In genomic region chr18:44839239-44839666, GRCh38 we compare ENCODE assay signal across 8 cellular contexts.
DNase-seq lines count a peak whose midpoint lies in the region; ATAC-seq and TF ChIP-seq lines count a peak whose summit lies in the region.

No MANE protein-coding gene starts in this region.

- POLR2A ChIA-PET in A673 (lab: Charles Lee; ENCODE audit: low non-redundant PET) (no interaction called here), PC-9 (lab: Charles Lee; ENCODE audit: unreplicated experiment) (no interaction called here)

- 0 out of 2 replicates have a peak overlapping the region, but pooled peaks have one; percentile 31 for H2AFZ ChIP-seq in PC-9

- H3K9me3 ChIP-seq in A673 (ENCODE audit: low read depth, low read length, poor library complexity, severe bottlenecking) (no peaks in the 10 kb centered on the region), PC-9 (ENCODE audit: insufficient read depth, low read depth) (no peaks in the 10 kb centered on the region), gastroesophageal sphincter (no peaks in the 10 kb centered on the region)

- H3K27me3 ChIP-seq in A673 (replicated peaks; ENCODE audit: insufficient read depth, low read depth, low read length, poor library complexity) (no peaks in the 10 kb centered on the region), PC-9 (ENCODE audit: insufficient read depth, low read depth) (no peaks in the 10 kb centered on the region), gastroesophageal sphincter (no peaks in the 10 kb centered on the region)

- 0 to 8% methylated on average over 3 to 5 of the region's 6 CpGs for whole genome bisulfite sequencing in gastroesophageal sphincter (ENCODE audit: low coverage in 1 of 2), 2 donors

- CTCF ChIA-PET in A673 (lab: Charles Lee): no interaction called here
- CTCF ChIA-PET in PC-9 (lab: Charles Lee): interaction anchor here (0.7 kb wide), 1 partner anchor 745 kb away, joined by 3 read pairs; no protein-coding TSS in a partner anchor

- intact Hi-C loops in A673 (cut with micrococcal nuclease; ENCODE audit: unreplicated experiment): loop anchor here (2.0 kb wide), 1 partner anchor 54 kb away; no protein-coding TSS in a partner anchor
- intact Hi-C loops in PC-9 (cut with micrococcal nuclease; ENCODE audit: unreplicated experiment): no loop called here

- H3K79me2 ChIP-seq in PC-9 (ENCODE audit: low read depth): no peaks in the 10 kb centered on the region

- H3K9me3 Mint-ChIP-seq in activated T-cell treated with anti-CD3 and anti-CD28 coated beads, Interleukin-2, amount 50 U/mL, for 4 hours: no peaks in the 10 kb centered on the region

- H3K4me1 ChIP-seq in A673 (ENCODE audit: insufficient read depth, low read length, poor library complexity, severe bottlenecking) (peaks cover 22% of the 10 kb centered on the region), PC-9 (replicated peaks; ENCODE audit: insufficient read depth) (peaks cover 35% of the 10 kb centered on the region), gastroesophageal sphincter (peaks cover 10 to 83% (median 18%) of the 10 kb centered on the region in 3 donors)

- TF ChIP-seq CTCF in A673 (conservative IDR thresholded peaks at IDR 0.05; ENCODE audit: low read depth, low read length) (no peak), PC-9 (conservative IDR thresholded peaks at IDR 0.05) (no peak), gastroesophageal sphincter (IDR thresholded peaks at IDR 0.05) (no peak)

- H3K4me1 Mint-ChIP-seq in activated T-cell treated with anti-CD3 and anti-CD28 coated beads, Interleukin-2, amount 50 U/mL, for 4 hours (ENCODE audit: low read depth): peaks cover 16% of the 10 kb centered on the region

- H3K4me2 ChIP-seq in PC-9: peak overlapping the region; percentile 71

- H3F3A ChIP-seq in PC-9 (ENCODE audit: insufficient read depth, low read depth): peaks cover 5% of the 10 kb centered on the region; the same call in 1 of the 2 replicates

- H3K36me3 ChIP-seq in A673 (ENCODE audit: insufficient read depth, low read length, poor library complexity, severe bottlenecking) (no peaks in the 10 kb centered on the region), PC-9 (ENCODE audit: low read depth) (no peaks in the 10 kb centered on the region), gastroesophageal sphincter (no peaks in the 10 kb centered on the region)

- TF ChIP-seq EP300 in gastroesophageal sphincter (IDR thresholded peaks at IDR 0.05): no peak

- H3K4me3 Mint-ChIP-seq in activated T-cell treated with anti-CD3 and anti-CD28 coated beads, Interleukin-2, amount 50 U/mL, for 4 hours: peak overlapping the region; percentile 37

- ATAC-seq in GM18508 (IDR thresholded peaks at IDR 0.05; ENCODE audit: insufficient read depth, unreplicated experiment): peak; percentile 92
- ATAC-seq in HG02973 (IDR thresholded peaks at IDR 0.05; ENCODE audit: unreplicated experiment): peak; percentile 95
- peak; percentile 92 to 97 for ATAC-seq in activated T-cell treated with anti-CD3 and anti-CD28 coated beads, Interleukin-2, amount 50 U/mL, for 4 hours
- peak; percentile 67 for ATAC-seq in gastroesophageal sphincter

- H3K4me3 ChIP-seq in A673 (ENCODE audit: low read depth, low read length, poor library complexity, severe bottlenecking): no peak overlapping the region
- H3K4me3 ChIP-seq in PC-9: no peak overlapping the region
- no peak overlapping the region for H3K4me3 ChIP-seq in gastroesophageal sphincter

- H3K27ac ChIP-seq in A673 (ENCODE audit: low read depth, low read length, poor library complexity, severe bottlenecking): peak overlapping the region; percentile 55
- H3K27ac ChIP-seq in PC-9: peak overlapping the region; percentile 50; the same call in 1 of the 2 replicates
- H3K27ac ChIP-seq in gastroesophageal sphincter: peak overlapping the region in 2 of 4 donors; percentile 55 to 60

- no peaks in the 10 kb centered on the region for H3K27me3 Mint-ChIP-seq in activated T-cell treated with anti-CD3 and anti-CD28 coated beads, Interleukin-2, amount 50 U/mL, for 4 hours (ENCODE audit: low read depth)

- no peak for TF ChIP-seq POLR2A in gastroesophageal sphincter (IDR thresholded peaks at IDR 0.05)

- no TSS peak for BruUV-seq in A673 (replicated peaks; lab: Mats Ljungman, UMichigan)
- BruUV-seq in PC-9 (replicated peaks; lab: Mats Ljungman, UMichigan): no TSS peak

- no peaks in the 10 kb centered on the region for H3K9me2 ChIP-seq in PC-9 (ENCODE audit: insufficient read depth)

- no peaks in the 10 kb centered on the region for H3K36me3 Mint-ChIP-seq in activated T-cell treated with anti-CD3 and anti-CD28 coated beads, Interleukin-2, amount 50 U/mL, for 4 hours (ENCODE audit: insufficient read depth)

- H4K20me1 ChIP-seq in PC-9 (ENCODE audit: insufficient read depth): no peaks in the 10 kb centered on the region

- DNase-seq in A673 (ENCODE audit: low spot score) (peak; percentile 86), PC-9 (peak; percentile 48 to 81), putamen (ENCODE audit: low spot score) (peak; percentile 58), HT-29 (ENCODE audit: low spot score) (no peak)
- peak; percentile 43 for DNase-seq in activated T-cell treated with anti-CD3 and anti-CD28 coated beads, Interleukin-2, amount 50 U/mL, for 4 hours
